13 cellular contexts compared by ENCODE assay signal in genomic region chr10:71970869-71971268, GRCh38. TPM values are rescaled to one million over a fixed set of nuclear protein-coding genes. Genes with fewer than 3 reads are reported as not detected.
DNase-seq lines count a peak whose midpoint lies in the region; ATAC-seq and TF ChIP-seq lines count a peak whose summit lies in the region.
"Had no signal": no experiment of that assay in that cellular context is flagged by ENCODE, and none has a peak within 500 bp of the region (broad histone marks: within the 10 kb centered on the region; RNA-seq: fewer than 3 reads in every experiment).

No MANE protein-coding gene starts in this region.

- H3K27me3 ChIP-seq in osteoblast (ENCODE audit: insufficient read depth, low read length) (no peaks in the 10 kb centered on the region), tibial nerve (no peaks in the 10 kb centered on the region)
- no peaks in the 10 kb centered on the region for H3K27me3 ChIP-seq in CD8-positive, alpha-beta T cell (ENCODE audit: insufficient read depth, low read length)

- peaks cover 19% of the 10 kb centered on the region for H3K27me3 Mint-ChIP-seq in activated naive CD8-positive, alpha-beta T cell treated with anti-CD3 and anti-CD28 coated beads, Interleukin-2, amount 50 U/mL, for 24 hours
- peaks cover 8% of the 10 kb centered on the region for H3K27me3 Mint-ChIP-seq in activated naive CD8-positive, alpha-beta T cell treated with anti-CD3 and anti-CD28 coated beads for 36 hours
- H3K27me3 Mint-ChIP-seq in progenitor cell of endocrine pancreas = no peaks in the 10 kb centered on the region
- H3K27me3 Mint-ChIP-seq in CD8-positive, alpha-beta T cell (ENCODE audit: low read depth) = peaks cover 12% of the 10 kb centered on the region

- WGBS in tibial nerve, 2 donors = 38 to 61% methylated on average over 4 of the region's 4 CpGs

- peaks cover 90% of the 10 kb centered on the region for H3K79me2 ChIP-seq in osteoblast (ENCODE audit: insufficient read depth, low read length)

- TF ChIP-seq EP300 in tibial nerve (IDR thresholded peaks at IDR 0.05) = no peak

- H4K20me1 ChIP-seq in osteoblast (ENCODE audit: insufficient read depth, low read length) = peaks cover 57% of the 10 kb centered on the region

- no peaks in the 10 kb centered on the region for H3K9me3 Mint-ChIP-seq in activated naive CD8-positive, alpha-beta T cell treated with anti-CD3 and anti-CD28 coated beads, Interleukin-2, amount 50 U/mL, for 24 hours
- H3K9me3 Mint-ChIP-seq in activated naive CD8-positive, alpha-beta T cell treated with anti-CD3 and anti-CD28 coated beads for 36 hours = peaks cover 2% of the 10 kb centered on the region
- no peaks in the 10 kb centered on the region for H3K9me3 Mint-ChIP-seq in progenitor cell of endocrine pancreas (ENCODE audit: low read depth)
- H3K9me3 Mint-ChIP-seq in CD8-positive, alpha-beta T cell = no peaks in the 10 kb centered on the region
- H3K9me3 Mint-ChIP-seq: activated naive CD4-positive, alpha-beta T cell treated with anti-CD3 and anti-CD28 coated beads, Interleukin-2, amount 50 U/mL, for 24 hours had no signal

- CTCF ChIA-PET in CD8-positive, alpha-beta T cell (lab: Charles Lee) = interaction anchor here (0.7 kb wide), 1 partner anchor 74 kb away, joined by 3 read pairs; no protein-coding TSS in a partner anchor

- no peak for DNase-seq in activated naive CD8-positive, alpha-beta T cell treated with anti-CD3 and anti-CD28 coated beads, Interleukin-2, amount 50 U/mL, for 24 hours
- DNase-seq in activated naive CD8-positive, alpha-beta T cell treated with anti-CD3 and anti-CD28 coated beads for 36 hours = no peak
- no peak for DNase-seq in coronary artery (ENCODE audit: low spot score)
- DNase-seq in osteoblast (ENCODE audit: insufficient read length, low spot score, missing footprints) = peak; percentile 85
- DNase-seq in tibial nerve (ENCODE audit: low spot score in 2 of 2) = no peak
- no peak for DNase-seq in progenitor cell of endocrine pancreas (ENCODE audit: low spot score, unreplicated experiment)
- DNase-seq in CD8-positive, alpha-beta T cell = no peak
- DNase-seq: activated CD8-positive, alpha-beta memory T cell treated with anti-CD3 and anti-CD28 coated beads, Interleukin-2, amount 10 ng/mL, durations not matched to agents 7 days and 5 days; effector CD4-positive, alpha-beta T cell; NCI-H1436; occipital lobe had no signal

- H3K4me1 Mint-ChIP-seq in activated naive CD8-positive, alpha-beta T cell treated with anti-CD3 and anti-CD28 coated beads, Interleukin-2, amount 50 U/mL, for 24 hours = peaks cover 60% of the 10 kb centered on the region
- peaks cover 40% of the 10 kb centered on the region for H3K4me1 Mint-ChIP-seq in activated naive CD8-positive, alpha-beta T cell treated with anti-CD3 and anti-CD28 coated beads for 36 hours
- peaks cover 41% of the 10 kb centered on the region for H3K4me1 Mint-ChIP-seq in progenitor cell of endocrine pancreas (ENCODE audit: low read depth)
- no peaks in the 10 kb centered on the region for H3K4me1 Mint-ChIP-seq in CD8-positive, alpha-beta T cell (ENCODE audit: low read depth)

- no peaks in the 10 kb centered on the region for H3K36me3 Mint-ChIP-seq in activated naive CD8-positive, alpha-beta T cell treated with anti-CD3 and anti-CD28 coated beads, Interleukin-2, amount 50 U/mL, for 24 hours (ENCODE audit: low read depth)
- no peaks in the 10 kb centered on the region for H3K36me3 Mint-ChIP-seq in activated naive CD8-positive, alpha-beta T cell treated with anti-CD3 and anti-CD28 coated beads for 36 hours
- no peaks in the 10 kb centered on the region for H3K36me3 Mint-ChIP-seq in progenitor cell of endocrine pancreas (ENCODE audit: insufficient read depth)
- no peaks in the 10 kb centered on the region for H3K36me3 Mint-ChIP-seq in CD8-positive, alpha-beta T cell
- H3K36me3 Mint-ChIP-seq: activated CD8-positive, alpha-beta memory T cell treated with anti-CD3 and anti-CD28 coated beads, Interleukin-2, amount 10 ng/mL, durations not matched to agents 7 days and 5 days; activated naive CD4-positive, alpha-beta T cell treated with anti-CD3 and anti-CD28 coated beads, Interleukin-2, amount 50 U/mL, for 24 hours had no signal

- H3K27ac ChIP-seq in coronary artery (peak overlapping the region; percentile 17 to 94), osteoblast (ENCODE audit: low read depth, low read length) (peak overlapping the region; percentile 46), tibial nerve (peak overlapping the region; percentile 66 to 99 (median 85))
- H3K27ac ChIP-seq in CD8-positive, alpha-beta T cell (ENCODE audit: low read depth, low read length) = no peak overlapping the region

- intact Hi-C loops in CD8-positive, alpha-beta T cell (cut with DNase I, micrococcal nuclease) = no loop called here

- POLR2A ChIA-PET in CD8-positive, alpha-beta T cell (lab: Charles Lee) = no interaction called here

- H3K36me3 ChIP-seq in osteoblast (ENCODE audit: insufficient read depth, low read length) = peaks cover 12% of the 10 kb centered on the region
- no peaks in the 10 kb centered on the region for H3K36me3 ChIP-seq in tibial nerve
- H3K36me3 ChIP-seq in CD8-positive, alpha-beta T cell (ENCODE audit: insufficient read depth, low read length) = no peaks in the 10 kb centered on the region

- no peak for TF ChIP-seq POLR2A in tibial nerve (IDR thresholded peaks at IDR 0.05)

- H3K9me3 ChIP-seq in osteoblast (ENCODE audit: low read depth, low read length) (no peaks in the 10 kb centered on the region), tibial nerve (no peaks in the 10 kb centered on the region)
- H3K9me3 ChIP-seq in CD8-positive, alpha-beta T cell (ENCODE audit: low read length) = no peaks in the 10 kb centered on the region

- H3K4me2 ChIP-seq in osteoblast (ENCODE audit: insufficient read depth, low read length) = peak overlapping the region; percentile 22

- TF ChIP-seq CTCF in coronary artery (IDR thresholded peaks at IDR 0.05) = no peak
- TF ChIP-seq CTCF in osteoblast (IDR thresholded peaks at IDR 0.05; ENCODE audit: extremely low read depth, low read depth, low read length) = no peak
- no peak for TF ChIP-seq CTCF in tibial nerve (IDR thresholded peaks at IDR 0.05)
- TF ChIP-seq CTCF in progenitor cell of endocrine pancreas (IDR thresholded peaks at IDR 0.05; ENCODE audit: unreplicated experiment) = no peak
- no peak for TF ChIP-seq CTCF in CD8-positive, alpha-beta T cell (IDR thresholded peaks at IDR 0.05)

- H2AFZ ChIP-seq in osteoblast (ENCODE audit: low read length) = no peak overlapping the region

- H3K27ac Mint-ChIP-seq in activated naive CD8-positive, alpha-beta T cell treated with anti-CD3 and anti-CD28 coated beads, Interleukin-2, amount 50 U/mL, for 24 hours = no peak overlapping the region
- no peak overlapping the region for H3K27ac Mint-ChIP-seq in activated naive CD8-positive, alpha-beta T cell treated with anti-CD3 and anti-CD28 coated beads for 36 hours
- H3K27ac Mint-ChIP-seq in progenitor cell of endocrine pancreas = no peak overlapping the region
- H3K27ac Mint-ChIP-seq in CD8-positive, alpha-beta T cell = no peak overlapping the region
- H3K27ac Mint-ChIP-seq: activated CD8-positive, alpha-beta memory T cell treated with anti-CD3 and anti-CD28 coated beads, Interleukin-2, amount 10 ng/mL, durations not matched to agents 7 days and 5 days; activated naive CD4-positive, alpha-beta T cell treated with anti-CD3 and anti-CD28 coated beads, Interleukin-2, amount 50 U/mL, for 24 hours had no signal

- H3K4me3 ChIP-seq in coronary artery = peak overlapping the region; percentile 35
- no peak overlapping the region for H3K4me3 ChIP-seq in osteoblast (ENCODE audit: insufficient read depth, low read length)
- peak overlapping the region in 3 of 4 donors; percentile 11 to 35 (median 12) for H3K4me3 ChIP-seq in tibial nerve
- H3K4me3 ChIP-seq in CD8-positive, alpha-beta T cell (ENCODE audit: low read depth, low read length) = no peak overlapping the region

- peak; percentile 12 for ATAC-seq in activated naive CD8-positive, alpha-beta T cell treated with anti-CD3 and anti-CD28 coated beads, Interleukin-2, amount 50 U/mL, for 24 hours
- ATAC-seq in CD8-positive, alpha-beta T cell = no peak
- no peak for ATAC-seq in GM21447 (IDR thresholded peaks at IDR 0.05; ENCODE audit: unreplicated experiment)
- ATAC-seq: activated CD8-positive, alpha-beta memory T cell treated with anti-CD3 and anti-CD28 coated beads, Interleukin-2, amount 10 ng/mL, durations not matched to agents 7 days and 5 days had no signal

- no peak overlapping the region for H3K4me3 Mint-ChIP-seq in activated naive CD8-positive, alpha-beta T cell treated with anti-CD3 and anti-CD28 coated beads, Interleukin-2, amount 50 U/mL, for 24 hours
- H3K4me3 Mint-ChIP-seq in activated naive CD8-positive, alpha-beta T cell treated with anti-CD3 and anti-CD28 coated beads for 36 hours = no peak overlapping the region
- H3K4me3 Mint-ChIP-seq in progenitor cell of endocrine pancreas (ENCODE audit: low read depth) = no peak overlapping the region
- no peak overlapping the region for H3K4me3 Mint-ChIP-seq in CD8-positive, alpha-beta T cell
- H3K4me3 Mint-ChIP-seq: activated CD8-positive, alpha-beta memory T cell treated with anti-CD3 and anti-CD28 coated beads, Interleukin-2, amount 10 ng/mL, durations not matched to agents 7 days and 5 days; activated naive CD4-positive, alpha-beta T cell treated with anti-CD3 and anti-CD28 coated beads, Interleukin-2, amount 50 U/mL, for 24 hours had no signal

- peaks cover 79% of the 10 kb centered on the region for H3K4me1 ChIP-seq in osteoblast (ENCODE audit: insufficient read depth, low read length)
- H3K4me1 ChIP-seq in tibial nerve = peaks cover 0 to 100% (median 83%) of the 10 kb centered on the region in 4 donors
- no peaks in the 10 kb centered on the region for H3K4me1 ChIP-seq in CD8-positive, alpha-beta T cell (ENCODE audit: insufficient read depth, low read length)

RNA-seq across cellular contexts. Expression of gene CHST3, which starts 6.7 kb away (rescaled TPM):
- total RNA-seq in activated naive CD8-positive, alpha-beta T cell treated with anti-CD3 and anti-CD28 coated beads for 36 hours = under 1 TPM; 0.84 to 0.87 TPM
- total RNA-seq in osteoblast (39.5 and 43.1 TPM in 2 replicates), tibial nerve (10 to 100 TPM; 41.2 to 56.4 (median 47.4) TPM), progenitor cell of endocrine pancreas (12.9 and 14.1 TPM in 2 replicates)
- not detected for total RNA-seq in CD8-positive, alpha-beta T cell

Comparison
In these comparisons a context has a peak if more than half of its experiments do, and no peak if none do; other contexts are left out.
1. H3K4me3 ChIP-seq: peak in coronary artery (single experiment) and tibial nerve (3 of 4); none in osteoblast (single experiment) and CD8-positive, alpha-beta T cell (single experiment).